ENCODE assay signal across 15 cellular contexts in genomic region chr17:81428945-81429344, GRCh38. TPM values are rescaled to one million over a fixed set of nuclear protein-coding genes. Genes with fewer than 3 reads are reported as not detected.
DNase-seq lines count a peak whose midpoint lies in the region; ATAC-seq and TF ChIP-seq lines count a peak whose summit lies in the region.
"Had no signal": no experiment of that assay in that cellular context is flagged by ENCODE, and none has a peak within 500 bp of the region (broad histone marks: within the 10 kb centered on the region; RNA-seq: fewer than 3 reads in every experiment).

No MANE protein-coding gene starts in this region.

- POLR2A ChIA-PET in Caco-2 (lab: Charles Lee), result no interaction called here

- H3K4me3 ChIP-seq in SK-N-MC (peak overlapping the region; percentile 56), lower lobe of right lung (peak overlapping the region; percentile 14), Caco-2 (ENCODE audit: low read depth, low read length) (no peak overlapping the region)
- H3K4me3 ChIP-seq: SJSA1 had no signal

- peaks cover 24% of the 10 kb centered on the region for H3K27me3 ChIP-seq in lower lobe of right lung (ENCODE audit: low read depth)
- no peaks in the 10 kb centered on the region for H3K27me3 ChIP-seq in Caco-2 (replicated peaks; ENCODE audit: control insufficient read depth, insufficient read depth, low read length)
- H3K27me3 ChIP-seq: SJSA1 had no signal

- H3K36me3 ChIP-seq in SK-N-MC (ENCODE audit: insufficient read depth, low read length) (peaks cover 5% of the 10 kb centered on the region; the same call in 1 of the 2 replicates), lower lobe of right lung (no peaks in the 10 kb centered on the region), Caco-2 (ENCODE audit: control insufficient read depth, insufficient read depth, low read length) (no peaks in the 10 kb centered on the region)
- H3K36me3 ChIP-seq: SJSA1 had no signal

- H3K4me1 ChIP-seq in lower lobe of right lung (peaks cover 48% of the 10 kb centered on the region), Caco-2 (no peaks in the 10 kb centered on the region; the same call in 1 of the 2 replicates)

- H3K9me3 ChIP-seq in SK-N-MC (ENCODE audit: low read depth, low read length), result no peaks in the 10 kb centered on the region
- no peaks in the 10 kb centered on the region for H3K9me3 ChIP-seq in lower lobe of right lung
- H3K9me3 ChIP-seq in Caco-2, result no peaks in the 10 kb centered on the region

- H3K27me3 Mint-ChIP-seq in Caco-2 (ENCODE audit: insufficient read depth, unreplicated experiment), result no peaks in the 10 kb centered on the region

- H3K27ac ChIP-seq in SK-N-MC, result no peak overlapping the region
- H3K27ac ChIP-seq in lower lobe of right lung, result no peak overlapping the region
- peak overlapping the region; percentile 27 for H3K27ac ChIP-seq in temporal lobe (ENCODE audit: low read depth, low read length)
- H3K27ac ChIP-seq: SJSA1 had no signal

- no peaks in the 10 kb centered on the region for H3K9me3 Mint-ChIP-seq in Caco-2 (ENCODE audit: unreplicated experiment)

- no peak overlapping the region for H3K27ac Mint-ChIP-seq in Caco-2 (ENCODE audit: unreplicated experiment)

- BruUV-seq in Caco-2 (replicated peaks; lab: Mats Ljungman, UMichigan), result no TSS peak

- TF ChIP-seq CTCF in lower lobe of right lung (IDR thresholded peaks at IDR 0.05), result no peak
- TF ChIP-seq CTCF in Caco-2 (IDR thresholded peaks at IDR 0.05; ENCODE audit: insufficient read depth in 1 of 2, low read depth in 1 of 2, low read length in 1 of 2, severe bottlenecking in 1 of 2, unreplicated experiment in 1 of 2), result no peak

- no peaks in the 10 kb centered on the region for H3K36me3 Mint-ChIP-seq in Caco-2 (ENCODE audit: insufficient read depth, unreplicated experiment)

- CTCF ChIA-PET in Caco-2 (lab: Charles Lee), result interaction anchor here (1.0 kb wide), 1 partner anchor 28 kb away, joined by 3 read pairs; no protein-coding TSS in a partner anchor

- peak in 1 of 2 donors; percentile 3 for ATAC-seq in lower lobe of right lung

- no peak overlapping the region for H3K4me3 Mint-ChIP-seq in Caco-2 (ENCODE audit: unreplicated experiment)

- H3K4me1 Mint-ChIP-seq in Caco-2 (ENCODE audit: low read depth, unreplicated experiment), result no peaks in the 10 kb centered on the region

- H3K9ac ChIP-seq in SK-N-MC (ENCODE audit: insufficient read length), result no peak overlapping the region

- intact Hi-C loops in lower lobe of right lung (cut with DNase I), result no loop called here
- intact Hi-C loops in Caco-2 (cut with micrococcal nuclease; ENCODE audit: unreplicated experiment), result no loop called here

- DNase-seq in DMS53 (lab: John Stamatoyannopoulos, UW) (peak; percentile 43), DMS53 treated with DMSO at 0.1 percent for 48 hours (lab: John Stamatoyannopoulos, UW; ENCODE audit: unreplicated experiment) (no peak), SK-N-MC (ENCODE audit: low read depth, low spot score) (no peak), lower lobe of right lung (no peak), Caco-2 (no peak), EL (no peak)
- DNase-seq in activated T-cell treated with anti-CD3 and anti-CD28 coated beads, Interleukin-2, amount 50 U/mL, for 1 hour, result no peak
- DNase-seq: 8988T; activated gamma-delta T cell treated with Interleukin-2 at 50 U/mL for 16 hours; effector memory CD4-positive, alpha-beta T cell; NCI-H748 treated with DMSO at 0.1 percent for 48 hours; stimulated activated CD4-positive, alpha-beta T cell treated with anti-CD3 and anti-CD28 coated beads, Interleukin-2, amount 100 ng/mL, for 24 hours; stimulated activated CD8-positive, alpha-beta memory T cell treated with anti-CD3 and anti-CD28 coated beads, Interleukin-4, amount 100 ng/mL, for 48 hours had no signal

RNA-seq across cellular contexts. Expression of gene BAHCC1, which starts 33.7 kb away (rescaled TPM):
- total RNA-seq in lower lobe of right lung (19.9 TPM), temporal lobe (16.7 TPM), Caco-2 (2022) (10.2 and 15.5 TPM in 2 replicates)
